ENCODE assay signal across 18 cellular contexts in the genomic region with DNA sequence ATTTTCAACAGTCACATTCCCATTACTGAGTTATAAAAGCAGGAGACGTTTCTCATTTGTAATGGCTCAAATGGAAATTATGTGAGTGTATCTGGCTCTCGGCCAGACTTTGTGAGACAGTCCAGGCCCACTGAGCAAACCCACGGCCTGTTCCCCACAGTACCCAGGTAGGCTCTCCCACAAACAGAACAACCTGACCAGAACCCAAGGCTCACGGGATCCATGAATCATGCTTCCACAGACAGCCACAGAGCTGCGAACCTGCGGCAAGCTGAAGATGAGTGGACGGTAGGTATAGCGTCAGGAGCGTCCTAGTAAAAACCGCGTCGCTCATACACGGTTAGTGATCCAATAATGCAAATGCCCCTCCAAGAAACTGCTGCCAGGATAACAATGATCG. TPM values are rescaled to one million over a fixed set of nuclear protein-coding genes. Genes with fewer than 3 reads are reported as not detected.
"Had no signal": no experiment of that assay in that cellular context is flagged by ENCODE, and none has a peak within 500 bp of the region (broad histone marks: within the 10 kb centered on the region; RNA-seq: fewer than 3 reads in every experiment).

No MANE protein-coding gene starts in this region.

- H3K27ac Mint-ChIP-seq: activated CD4-positive, alpha-beta T cell treated with anti-CD3 and anti-CD28 coated beads for 36 hours; activated CD8-positive, alpha-beta T cell treated with anti-CD3 and anti-CD28 coated beads, Interleukin-2, amount 10 ng/mL, durations not matched to agents 7 days and 5 days; activated naive CD4-positive, alpha-beta T cell treated with anti-CD3 and anti-CD28 coated beads for 36 hours; endodermal cell; memory B cell; nephron progenitor cell; stimulated activated naive CD8-positive, alpha-beta T cell treated with anti-CD3 and anti-CD28 coated beads, Interleukin-15, amount 100 ng/mL, for 72 hours had no signal

- H3K4me3 ChIP-seq: ovary, SJCRH30, skin epidermis, tibial artery had no signal

- H3K36me3 ChIP-seq: ovary had no signal

- DNase-seq: activated CD4-positive, alpha-beta T cell treated with anti-CD3 and anti-CD28 coated beads for 36 hours; activated CD8-positive, alpha-beta memory T cell treated with anti-CD3 and anti-CD28 coated beads, Interleukin-2, amount 50 U/mL, for 48 hours; endodermal cell; glutamatergic neuron; left colon; ovary; stimulated activated CD4-positive, alpha-beta T cell treated with anti-CD3 and anti-CD28 coated beads, Interleukin-4, amount 100 ng/mL, for 4 hours; stimulated activated naive CD8-positive, alpha-beta T cell treated with anti-CD3 and anti-CD28 coated beads, Interleukin-15, amount 100 ng/mL, for 72 hours; T-helper 9 cell; tibial artery had no signal

- H3K9me3 Mint-ChIP-seq: activated naive CD4-positive, alpha-beta T cell treated with anti-CD3 and anti-CD28 coated beads for 36 hours; memory B cell; stimulated activated naive CD8-positive, alpha-beta T cell treated with anti-CD3 and anti-CD28 coated beads, Interleukin-15, amount 100 ng/mL, for 72 hours had no signal

- H3K27me3 Mint-ChIP-seq: activated CD4-positive, alpha-beta T cell treated with anti-CD3 and anti-CD28 coated beads for 36 hours; memory B cell; stimulated activated naive CD8-positive, alpha-beta T cell treated with anti-CD3 and anti-CD28 coated beads, Interleukin-15, amount 100 ng/mL, for 72 hours had no signal

- H3K4me1 Mint-ChIP-seq: activated CD4-positive, alpha-beta T cell treated with anti-CD3 and anti-CD28 coated beads for 36 hours; endodermal cell; nephron progenitor cell; stimulated activated naive CD8-positive, alpha-beta T cell treated with anti-CD3 and anti-CD28 coated beads, Interleukin-15, amount 100 ng/mL, for 72 hours had no signal

- H3K9me3 ChIP-seq: ovary, SJCRH30, tibial artery had no signal

- H3K4me3 Mint-ChIP-seq: activated CD4-positive, alpha-beta T cell treated with anti-CD3 and anti-CD28 coated beads for 36 hours; activated CD8-positive, alpha-beta T cell treated with anti-CD3 and anti-CD28 coated beads, Interleukin-2, amount 10 ng/mL, durations not matched to agents 7 days and 5 days; activated naive CD4-positive, alpha-beta T cell treated with anti-CD3 and anti-CD28 coated beads for 36 hours; endodermal cell; memory B cell; nephron progenitor cell; stimulated activated naive CD8-positive, alpha-beta T cell treated with anti-CD3 and anti-CD28 coated beads, Interleukin-15, amount 100 ng/mL, for 72 hours had no signal

- H3K27me3 ChIP-seq: ovary, SJCRH30, tibial artery had no signal

- H3K27ac ChIP-seq: ovary, SJCRH30, skin epidermis, tibial artery had no signal

- H3K4me1 ChIP-seq: SJCRH30, tibial artery had no signal

RNA-seq across cellular contexts. Expression of gene OR6B2, which starts 39.3 kb away (rescaled TPM):
- total RNA-seq: activated CD4-positive, alpha-beta T cell treated with anti-CD3 and anti-CD28 coated beads for 36 hours; activated CD8-positive, alpha-beta T cell treated with anti-CD3 and anti-CD28 coated beads, Interleukin-2, amount 10 ng/mL, durations not matched to agents 7 days and 5 days; activated naive CD4-positive, alpha-beta T cell treated with anti-CD3 and anti-CD28 coated beads for 36 hours; endodermal cell; fibroblast of villous mesenchyme; left colon; ovary; SJCRH30 had no signal
- polyA plus RNA-seq: adipose tissue, ovary had no signal
